In the genomic region with DNA sequence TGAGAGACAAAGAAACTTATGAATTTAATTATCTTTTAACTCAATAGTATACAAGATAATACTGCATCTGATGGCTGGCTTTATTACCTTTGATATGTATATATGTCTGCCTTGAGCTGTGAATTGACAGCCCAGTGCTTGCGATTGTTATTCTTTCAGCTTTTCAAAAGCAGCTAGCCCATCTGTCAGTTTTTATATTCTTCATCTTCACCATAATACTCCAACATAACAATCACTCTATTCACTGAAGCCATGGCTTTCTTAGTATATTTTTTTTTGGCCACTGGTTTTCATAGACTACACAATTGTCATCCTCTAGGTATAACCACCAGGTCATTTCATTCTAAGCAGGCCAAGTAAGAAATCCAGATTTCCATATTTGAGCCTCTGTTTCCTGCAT, we compare ENCODE assay signal across 7 cellular contexts.
"Had no signal": no experiment of that assay in that cellular context is flagged by ENCODE, and none has a peak within 500 bp of the region (broad histone marks: within the 10 kb centered on the region; RNA-seq: fewer than 3 reads in every experiment).

No MANE protein-coding gene starts in this region.

- H3K9me3 Mint-ChIP-seq: H9 had no signal

- H3K27ac ChIP-seq: GM23248, HL-60 had no signal

- DNase-seq: GM23248, H9, HCEC 1CT, KBM-7 had no signal

- H3K27ac Mint-ChIP-seq: IgD-negative memory B cell had no signal

- H3K36me3 Mint-ChIP-seq: IgD-negative memory B cell had no signal

- H3K4me3 ChIP-seq: GM23248 had no signal

- H3K9ac ChIP-seq: GM23248 had no signal

- H3K27me3 Mint-ChIP-seq: IgD-negative memory B cell had no signal

- H3K4me3 Mint-ChIP-seq: H9, IgD-negative memory B cell had no signal

- H3K4me1 Mint-ChIP-seq: IgD-negative memory B cell had no signal

- H2AFZ ChIP-seq: GM23248 had no signal

- ATAC-seq: HepG2 had no signal
